Comparison of ENCODE assay signal across 8 cellular contexts in the genomic region with DNA sequence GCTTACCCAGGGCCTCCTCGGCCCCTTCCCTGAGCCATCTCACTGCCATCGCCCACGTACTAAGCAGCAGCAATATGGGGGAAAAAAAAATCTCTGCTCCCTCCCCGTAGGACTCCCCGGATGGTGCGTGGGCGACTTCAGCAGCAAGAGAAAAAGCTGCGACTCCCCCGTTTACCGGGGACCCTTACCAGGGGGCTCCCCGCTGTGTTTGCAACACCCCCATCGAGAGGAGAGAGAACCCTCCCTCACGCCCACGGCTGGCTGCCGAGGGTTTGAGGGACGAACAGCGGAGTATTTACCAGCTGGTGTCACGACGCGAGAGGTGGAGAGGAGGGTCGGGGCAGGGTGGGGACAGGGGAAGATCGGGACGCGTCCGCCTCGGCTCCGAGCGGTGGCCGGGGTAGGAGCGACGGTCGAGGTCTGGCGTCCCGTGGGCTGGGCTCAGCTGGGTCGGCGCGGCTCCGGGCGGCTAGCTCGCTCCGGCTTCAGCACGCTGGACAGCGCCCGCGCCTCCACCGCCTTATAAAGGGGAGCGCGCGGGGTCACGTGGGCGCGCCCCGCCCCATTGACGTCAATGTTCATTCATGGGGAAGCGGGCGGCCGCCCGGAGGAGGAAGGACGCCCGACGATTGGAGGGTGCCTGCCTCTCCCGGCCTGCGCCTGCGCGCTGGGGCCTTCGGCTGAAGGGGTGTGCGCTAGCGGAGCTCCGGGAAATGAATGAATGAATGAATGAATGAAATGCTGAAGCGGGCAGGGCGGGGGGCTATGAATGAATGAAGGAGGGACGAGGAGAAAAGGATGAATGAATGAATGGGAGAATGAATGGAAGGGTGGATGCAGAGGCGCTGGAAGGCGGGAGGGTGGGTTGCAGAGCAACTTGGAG. TPM values are rescaled to one million over a fixed set of nuclear protein-coding genes. Genes with fewer than 3 reads are reported as not detected.
DNase-seq lines count a peak whose midpoint lies in the region; ATAC-seq and TF ChIP-seq lines count a peak whose summit lies in the region.

A gene (minus strand): TSS at position 495 of the 883 bp plus-strand sequence. CDS start 726 bp downstream, outside the sequence.

- CTCF ChIA-PET in CD8-positive, alpha-beta T cell (lab: Charles Lee): interaction anchor here (0.9 to 1.8 kb wide), 5 partner anchors 8 to 51 kb away, joined by 4 to 15 read pairs (median 4); no protein-coding TSS in a partner anchor

- no peak within 1 kb of the TSS for H3K27ac Mint-ChIP-seq in CD8-positive, alpha-beta T cell

- H3K4me1 Mint-ChIP-seq in CD8-positive, alpha-beta T cell (ENCODE audit: low read depth): peaks cover 39% of the 10 kb centered on the region

- no peak within 1 kb of the TSS for H3K4me3 ChIP-seq in CD8-positive, alpha-beta T cell (ENCODE audit: low read depth, low read length)
- H3K4me3 ChIP-seq in epithelial cell of esophagus (ENCODE audit: low read length): peak within 1 kb of the TSS; percentile 7

- no peaks in the 10 kb centered on the region for H3K36me3 ChIP-seq in CD8-positive, alpha-beta T cell (ENCODE audit: insufficient read depth, low read length)

- H3K27me3 Mint-ChIP-seq in CD8-positive, alpha-beta T cell (ENCODE audit: low read depth): peaks cover 60% of the 10 kb centered on the region

- H3K27ac ChIP-seq in CD8-positive, alpha-beta T cell (ENCODE audit: low read depth, low read length): no peak within 1 kb of the TSS

- POLR2A ChIA-PET in CD8-positive, alpha-beta T cell (lab: Charles Lee): interaction anchor here (0.7 to 1.9 kb wide), 4 partner anchors 9 to 53 kb away, joined by 3 to 8 read pairs (median 3); a partner anchor contains a TSS

- peaks cover 51% of the 10 kb centered on the region for H3K27me3 ChIP-seq in CD8-positive, alpha-beta T cell (ENCODE audit: insufficient read depth, low read length)

- H3K4me3 Mint-ChIP-seq in CD8-positive, alpha-beta T cell: peak within 1 kb of the TSS; percentile 71

- no peak for TF ChIP-seq CTCF in CD8-positive, alpha-beta T cell (IDR thresholded peaks at IDR 0.05)
- TF ChIP-seq CTCF in epithelial cell of esophagus (IDR thresholded peaks at IDR 0.05; ENCODE audit: insufficient read depth, low read depth, low read length, missing control alignments): no peak

- TF ChIP-seq RAD21 in Ishikawa (IDR thresholded peaks at IDR 0.05; ENCODE audit: low read depth): no peak

- intact Hi-C loops in CD8-positive, alpha-beta T cell (cut with DNase I, micrococcal nuclease): loop anchor here in 1 of 2 experiments (1.0 to 5.0 kb wide), 2 partner anchors 11 to 52 kb away; a partner anchor contains a TSS

- no peaks in the 10 kb centered on the region for H3K9me3 ChIP-seq in CD8-positive, alpha-beta T cell (ENCODE audit: low read length)

- DNase-seq in CD8-positive, alpha-beta T cell: peak; percentile 83 to 96 (median 91)
- DNase-seq in OCI-M2 (lab: John Stamatoyannopoulos, UW; ENCODE audit: unreplicated experiment) (peak; percentile 60), activated T-cell treated with anti-CD3 and anti-CD28 coated beads for 1 hour (ENCODE audit: low read depth) (peak; percentile 90), epithelial cell of esophagus (ENCODE audit: low read depth) (peak; percentile 95), mucosa of gallbladder (ENCODE audit: low spot score) (peak; percentile 93)
- peak; percentile 97 for DNase-seq in stimulated activated CD8-positive, alpha-beta memory T cell treated with anti-CD3 and anti-CD28 coated beads, Interleukin-4, amount 100 ng/mL, for 48 hours

- H3K4me1 ChIP-seq in CD8-positive, alpha-beta T cell (ENCODE audit: insufficient read depth, low read length): peaks cover 61% of the 10 kb centered on the region

- no peak for TF ChIP-seq EP300 in Ishikawa (IDR thresholded peaks at IDR 0.05; ENCODE audit: borderline replicate concordance)

- H3K9me3 Mint-ChIP-seq in CD8-positive, alpha-beta T cell: no peaks in the 10 kb centered on the region

- peaks cover 1% of the 10 kb centered on the region for H3K36me3 Mint-ChIP-seq in CD8-positive, alpha-beta T cell

- peak; percentile 79 for ATAC-seq in CD8-positive, alpha-beta T cell
- peak; percentile 74 for ATAC-seq in GM21526 (IDR thresholded peaks at IDR 0.05; ENCODE audit: low FRiP score, unreplicated experiment)

TF ChIP-seq in Ishikawa, 13 proteins besides CTCF, POLR2A, EP300 and RAD21:
- TF ChIP-seq FOXM1 (IDR thresholded peaks at IDR 0.05; ENCODE audit: borderline replicate concordance, low read depth): no peak
- TF ChIP-seq, protein P1, sequence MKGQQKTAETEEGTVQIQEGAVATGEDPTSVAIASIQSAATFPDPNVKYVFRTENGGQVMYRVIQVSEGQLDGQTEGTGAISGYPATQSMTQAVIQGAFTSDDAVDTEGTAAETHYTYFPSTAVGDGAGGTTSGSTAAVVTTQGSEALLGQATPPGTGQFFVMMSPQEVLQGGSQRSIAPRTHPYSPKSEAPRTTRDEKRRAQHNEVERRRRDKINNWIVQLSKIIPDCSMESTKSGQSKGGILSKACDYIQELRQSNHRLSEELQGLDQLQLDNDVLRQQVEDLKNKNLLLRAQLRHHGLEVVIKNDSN (IDR thresholded peaks at IDR 0.05): peak; percentile 99
- TF ChIP-seq, protein P2, sequence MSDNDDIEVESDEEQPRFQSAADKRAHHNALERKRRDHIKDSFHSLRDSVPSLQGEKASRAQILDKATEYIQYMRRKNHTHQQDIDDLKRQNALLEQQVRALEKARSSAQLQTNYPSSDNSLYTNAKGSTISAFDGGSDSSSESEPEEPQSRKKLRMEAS (IDR thresholded peaks at IDR 0.05): peak; percentile 77
- TF ChIP-seq, protein P3, sequence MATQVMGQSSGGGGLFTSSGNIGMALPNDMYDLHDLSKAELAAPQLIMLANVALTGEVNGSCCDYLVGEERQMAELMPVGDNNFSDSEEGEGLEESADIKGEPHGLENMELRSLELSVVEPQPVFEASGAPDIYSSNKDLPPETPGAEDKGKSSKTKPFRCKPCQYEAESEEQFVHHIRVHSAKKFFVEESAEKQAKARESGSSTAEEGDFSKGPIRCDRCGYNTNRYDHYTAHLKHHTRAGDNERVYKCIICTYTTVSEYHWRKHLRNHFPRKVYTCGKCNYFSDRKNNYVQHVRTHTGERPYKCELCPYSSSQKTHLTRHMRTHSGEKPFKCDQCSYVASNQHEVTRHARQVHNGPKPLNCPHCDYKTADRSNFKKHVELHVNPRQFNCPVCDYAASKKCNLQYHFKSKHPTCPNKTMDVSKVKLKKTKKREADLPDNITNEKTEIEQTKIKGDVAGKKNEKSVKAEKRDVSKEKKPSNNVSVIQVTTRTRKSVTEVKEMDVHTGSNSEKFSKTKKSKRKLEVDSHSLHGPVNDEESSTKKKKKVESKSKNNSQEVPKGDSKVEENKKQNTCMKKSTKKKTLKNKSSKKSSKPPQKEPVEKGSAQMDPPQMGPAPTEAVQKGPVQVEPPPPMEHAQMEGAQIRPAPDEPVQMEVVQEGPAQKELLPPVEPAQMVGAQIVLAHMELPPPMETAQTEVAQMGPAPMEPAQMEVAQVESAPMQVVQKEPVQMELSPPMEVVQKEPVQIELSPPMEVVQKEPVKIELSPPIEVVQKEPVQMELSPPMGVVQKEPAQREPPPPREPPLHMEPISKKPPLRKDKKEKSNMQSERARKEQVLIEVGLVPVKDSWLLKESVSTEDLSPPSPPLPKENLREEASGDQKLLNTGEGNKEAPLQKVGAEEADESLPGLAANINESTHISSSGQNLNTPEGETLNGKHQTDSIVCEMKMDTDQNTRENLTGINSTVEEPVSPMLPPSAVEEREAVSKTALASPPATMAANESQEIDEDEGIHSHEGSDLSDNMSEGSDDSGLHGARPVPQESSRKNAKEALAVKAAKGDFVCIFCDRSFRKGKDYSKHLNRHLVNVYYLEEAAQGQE (IDR thresholded peaks at IDR 0.05; ENCODE audit: low read depth): peak; percentile 100
- 0 out of 2 replicates have a peak, but pooled peaks have one; percentile 17 for TF ChIP-seq TEAD4 (IDR thresholded peaks at IDR 0.05)
- TF ChIP-seq CREB1 (IDR thresholded peaks at IDR 0.05; ENCODE audit: low read depth): peak; percentile 51
- TF ChIP-seq TAF1 (IDR thresholded peaks at IDR 0.05; ENCODE audit: low read depth): no peak

RNA-seq across cellular contexts. Expression of the gene that starts here (rescaled TPM):
- not detected for total RNA-seq in CD8-positive, alpha-beta T cell
- 0.29 TPM for total RNA-seq in mucosa of gallbladder

Comparison
In these comparisons a context has a peak if more than half of its experiments do, and no peak if none do; other contexts are left out.
1. Peak in DNase-seq and ATAC-seq in CD8-positive, alpha-beta T cell; RNA of the gene not detected or under 1 TPM.
2. Peak in DNase-seq in mucosa of gallbladder; RNA of the gene not detected or under 1 TPM.